In genomic region chr3:57981483-57982087, GRCh38 we compare ENCODE assay signal across 28 cellular contexts. TPM values are rescaled to one million over a fixed set of nuclear protein-coding genes. Genes with fewer than 3 reads are reported as not detected.
DNase-seq lines count a peak whose midpoint lies in the region; ATAC-seq, FAIRE-seq and TF ChIP-seq lines count a peak whose summit lies in the region.
"Had no signal": no experiment of that assay in that cellular context is flagged by ENCODE, and none has a peak within 500 bp of the region (broad histone marks: within the 10 kb centered on the region; RNA-seq: fewer than 3 reads in every experiment).

No MANE protein-coding gene starts in this region.

- ATAC-seq in HepG2 (no peak), right lobe of liver (no peak), upper lobe of left lung (ENCODE audit: low FRiP score in 2 of 2) (no peak), GM18909 (IDR thresholded peaks at IDR 0.05; ENCODE audit: poor library complexity, unreplicated experiment) (no peak)
- ATAC-seq: activated T-helper 17 cell treated with anti-CD3 and anti-CD28 coated beads, Interleukin-2, amount 50 U/mL, for 72 hours; natural killer cell had no signal

- H3K4me3 ChIP-seq in HepG2 (replicated peaks in 1 of 3; ENCODE audit: insufficient read depth in 1 of 3, low read depth in 2 of 3, low read length in 3 of 3) (no peak overlapping the region), right lobe of liver (no peak overlapping the region), upper lobe of left lung (no peak overlapping the region)
- H3K4me3 ChIP-seq: dorsolateral prefrontal cortex, left ventricle myocardium inferior, SJSA1, thoracic aorta had no signal

- no peak for FAIRE-seq in HepG2 (lab: Jason Lieb, UNC)
- FAIRE-seq: islet of Langerhans had no signal

- H3K9ac ChIP-seq in HepG2 (ENCODE audit: insufficient read depth, low read depth, low read length) = no peak overlapping the region

- BruUV-seq in HepG2 (replicated peaks; lab: Mats Ljungman, UMichigan) = no TSS peak

- in situ Hi-C loops in HepG2 (cut with HindIII; ENCODE audit: extremely low pct_ligation_motif_present, low pct_unique_long_range_greater_than_20kb) = no loop called here

- TF ChIP-seq RAD21 in HepG2 (CRISPR knock-in tag; IDR thresholded peaks at IDR 0.05) = no peak

- H3K9me3 ChIP-seq in HepG2 (ENCODE audit: low read length) (no peaks in the 10 kb centered on the region), right lobe of liver (no peaks in the 10 kb centered on the region), upper lobe of left lung (no peaks in the 10 kb centered on the region)
- H3K9me3 ChIP-seq: left ventricle myocardium inferior, SJSA1, thoracic aorta had no signal

- H2AFZ ChIP-seq in HepG2 (ENCODE audit: low read length) = no peak overlapping the region

- no peaks in the 10 kb centered on the region for H3K36me3 ChIP-seq in HepG2 (replicated peaks in 1 of 2; ENCODE audit: control insufficient read depth in 1 of 2, insufficient read depth in 2 of 2, low read length in 2 of 2)
- H3K36me3 ChIP-seq in right lobe of liver = no peaks in the 10 kb centered on the region
- H3K36me3 ChIP-seq in upper lobe of left lung = no peaks in the 10 kb centered on the region
- H3K36me3 ChIP-seq: left ventricle myocardium inferior, SJSA1, thoracic aorta, WERI-Rb-1 had no signal

- H3K27ac ChIP-seq in HepG2 (ENCODE audit: extremely low read length, insufficient read depth, low read length) = no peak overlapping the region
- no peak overlapping the region for H3K27ac ChIP-seq in right lobe of liver
- H3K27ac ChIP-seq in upper lobe of left lung = no peak overlapping the region
- H3K27ac ChIP-seq: dorsolateral prefrontal cortex, left ventricle myocardium inferior, SJSA1, thoracic aorta, WERI-Rb-1 had no signal

- DNase-seq in HepG2 (ENCODE audit: low spot score) = no peak
- no peak for DNase-seq in right lobe of liver
- DNase-seq in NOMO-1 treated with DMSO at 0.1 percent for 48 hours (lab: John Stamatoyannopoulos, UW; ENCODE audit: unreplicated experiment) = peak; percentile 45
- no peak for DNase-seq in activated T-helper 2 cell treated with anti-CD3 and anti-CD28 coated beads, Interferon-gamma antibody, Interleukin-2, Interleukin-4, amounts not matched to agents 10 μg/mL and 5 μg/mL and 100 μg/mL, durations not matched to agents 14 hours and 24 hours and 36 hours (ENCODE audit: low spot score)
- peak; percentile 22 to 52 for DNase-seq in upper lobe of left lung
- no peak for DNase-seq in activated CD4-positive, CD25-positive, alpha-beta regulatory T cell (lab: John Stamatoyannopoulos, UW)
- DNase-seq in activated CD8-positive, alpha-beta memory T cell treated with anti-CD3 and anti-CD28 coated beads, Interleukin-2, amount 50 U/mL, for 4 hours = no peak
- DNase-seq: ACHN; activated CD4-positive, alpha-beta T cell treated with anti-CD3 and anti-CD28 coated beads, Interleukin-2, amount 10 ng/mL, durations not matched to agents 7 days and 5 days; DMS79 treated with DMSO at 0.1 percent for 48 hours; dorsolateral prefrontal cortex; left ventricle myocardium inferior; midbrain; natural killer cell; NCI-H2029; NCI-H2227 treated with DMSO at 0.1 percent for 48 hours; NCI-H748 treated with DMSO at 0.1 percent for 48 hours; stimulated activated CD4-positive, alpha-beta T cell treated with anti-CD3 and anti-CD28 coated beads, Interleukin-4, amount 100 ng/mL, for 24 hours; stimulated activated naive CD4-positive, alpha-beta T cell treated with Interleukin-2 at 50 U/mL for 16 hours; WERI-Rb-1 had no signal

- POLR2A ChIA-PET in HepG2 (lab: Yijun Ruan, JAX) = no interaction called here

- H3K4me2 ChIP-seq in HepG2 (ENCODE audit: low read depth, low read length) = peak overlapping the region; percentile 25

- H3K36me3 Mint-ChIP-seq in activated T-helper 2 cell treated with anti-CD3 and anti-CD28 coated beads, Interferon-gamma antibody, Interleukin-2, Interleukin-4, amounts not matched to agents 10 μg/mL and 5 μg/mL and 100 μg/mL, durations not matched to agents 14 hours and 24 hours and 36 hours (ENCODE audit: low read depth) = peaks cover 3% of the 10 kb centered on the region
- H3K36me3 Mint-ChIP-seq: activated naive CD8-positive, alpha-beta T cell; natural killer cell had no signal

- intact Hi-C loops in HepG2 (cut with micrococcal nuclease; ENCODE audit: unreplicated experiment) = no loop called here
- intact Hi-C loops in right lobe of liver (cut with DNase I) = no loop called here
- intact Hi-C loops in activated T-helper 2 cell treated with anti-CD3 and anti-CD28 coated beads, Interferon-gamma antibody, Interleukin-2, Interleukin-4, amounts not matched to agents 10 μg/mL and 5 μg/mL and 100 μg/mL, durations not matched to agents 14 hours and 24 hours and 36 hours (cut with micrococcal nuclease) = loop anchor here (2.0 to 5.0 kb wide), 2 partner anchors 27 to 224 kb away; partner anchors contain the start of genes FLNB and SLMAP

- H3K4me1 Mint-ChIP-seq in activated T-helper 2 cell treated with anti-CD3 and anti-CD28 coated beads, Interferon-gamma antibody, Interleukin-2, Interleukin-4, amounts not matched to agents 10 μg/mL and 5 μg/mL and 100 μg/mL, durations not matched to agents 14 hours and 24 hours and 36 hours (ENCODE audit: low read depth) = peaks cover 23% of the 10 kb centered on the region

- TF ChIP-seq EP300 in HepG2 (IDR thresholded peaks at IDR 0.05; ENCODE audit: low read depth in 2 of 2, low read length in 2 of 2) (no peak), HepG2 (CRISPR knock-in tag; IDR thresholded peaks at IDR 0.05; ENCODE audit: borderline replicate concordance) (no peak), upper lobe of left lung (IDR thresholded peaks at IDR 0.05) (no peak)

- H3K79me2 ChIP-seq in HepG2 (ENCODE audit: insufficient read depth, low read length) = no peaks in the 10 kb centered on the region

- TF ChIP-seq CTCF in HepG2 (CRISPR knock-in tag; IDR thresholded peaks at IDR 0.05) (no peak), right lobe of liver (IDR thresholded peaks at IDR 0.05) (no peak), upper lobe of left lung (IDR thresholded peaks at IDR 0.05) (no peak)

- H3K27me3 Mint-ChIP-seq in activated T-helper 2 cell treated with anti-CD3 and anti-CD28 coated beads, Interferon-gamma antibody, Interleukin-2, Interleukin-4, amounts not matched to agents 10 μg/mL and 5 μg/mL and 100 μg/mL, durations not matched to agents 14 hours and 24 hours and 36 hours (ENCODE audit: low read depth) = no peaks in the 10 kb centered on the region
- H3K27me3 Mint-ChIP-seq: activated CD4-positive, alpha-beta T cell treated with anti-CD3 and anti-CD28 coated beads, Interleukin-2, amount 10 ng/mL, durations not matched to agents 7 days and 5 days; activated naive CD8-positive, alpha-beta T cell; activated T-helper 17 cell treated with anti-CD3 and anti-CD28 coated beads, Interleukin-2, amount 50 U/mL, for 72 hours; central memory CD8-positive, alpha-beta T cell had no signal

- H3K4me1 ChIP-seq in HepG2 (ENCODE audit: insufficient read depth, low read length) (peaks cover 77% of the 10 kb centered on the region), right lobe of liver (peaks cover 0 to 13% (median 3%) of the 10 kb centered on the region in 4 donors), upper lobe of left lung (peaks cover 19 to 24% (median 22%) of the 10 kb centered on the region in 4 donors)

- no peaks in the 10 kb centered on the region for H3K27me3 ChIP-seq in HepG2 (ENCODE audit: control insufficient read depth in 1 of 2, insufficient read depth in 2 of 2, low read length in 2 of 2)
- no peaks in the 10 kb centered on the region for H3K27me3 ChIP-seq in right lobe of liver
- H3K27me3 ChIP-seq in upper lobe of left lung = no peaks in the 10 kb centered on the region
- H3K27me3 ChIP-seq: dorsolateral prefrontal cortex, SJSA1 had no signal

- TF ChIP-seq POLR2A in HepG2 (IDR thresholded peaks at IDR 0.05; ENCODE audit: insufficient read depth in 1 of 2, low read depth in 2 of 2, low read length in 2 of 2) (no peak), right lobe of liver (IDR thresholded peaks at IDR 0.05) (no peak), upper lobe of left lung (IDR thresholded peaks at IDR 0.05) (no peak)

- no peaks in the 10 kb centered on the region for H3K9me3 Mint-ChIP-seq in activated T-helper 2 cell treated with anti-CD3 and anti-CD28 coated beads, Interferon-gamma antibody, Interleukin-2, Interleukin-4, amounts not matched to agents 10 μg/mL and 5 μg/mL and 100 μg/mL, durations not matched to agents 14 hours and 24 hours and 36 hours
- H3K9me3 Mint-ChIP-seq: activated CD4-positive, alpha-beta T cell treated with anti-CD3 and anti-CD28 coated beads, Interleukin-2, amount 10 ng/mL, durations not matched to agents 7 days and 5 days; activated T-helper 17 cell treated with anti-CD3 and anti-CD28 coated beads, Interleukin-2, amount 50 U/mL, for 72 hours; central memory CD8-positive, alpha-beta T cell; natural killer cell; T-helper 1 cell treated with Interleukin-12 subunit alpha and Interleukin-12 subunit beta and Interleukin-4 antibody, amounts not matched to agents 30 μg/mL and 1 μg/mL, for 36 hours had no signal

- WGBS in HepG2 (ENCODE audit: low lambda C conversion rate) = 78% methylated on average over 4 of the region's 10 CpGs
- WGBS in right lobe of liver (ENCODE audit: insufficient coverage, low coverage, low lambda C conversion rate, missing lambda C conversion rate) = 53% methylated on average over 3 of the region's 10 CpGs
- 72 to 74% methylated on average over 10 of the region's 10 CpGs for WGBS in upper lobe of left lung, 2 donors

- CTCF ChIA-PET in HepG2 (lab: Yijun Ruan, JAX; ENCODE audit: low intra/inter-chr PET ratio, low total read pairs) = no interaction called here

- no peaks in the 10 kb centered on the region for H4K20me1 ChIP-seq in HepG2 (ENCODE audit: insufficient read depth, low read length)

- no peak overlapping the region for H3K4me3 Mint-ChIP-seq in activated T-helper 2 cell treated with anti-CD3 and anti-CD28 coated beads, Interferon-gamma antibody, Interleukin-2, Interleukin-4, amounts not matched to agents 10 μg/mL and 5 μg/mL and 100 μg/mL, durations not matched to agents 14 hours and 24 hours and 36 hours (ENCODE audit: low read depth)
- H3K4me3 Mint-ChIP-seq: activated CD4-positive, alpha-beta T cell treated with anti-CD3 and anti-CD28 coated beads, Interleukin-2, amount 10 ng/mL, durations not matched to agents 7 days and 5 days; activated naive CD8-positive, alpha-beta T cell; activated T-helper 17 cell treated with anti-CD3 and anti-CD28 coated beads, Interleukin-2, amount 50 U/mL, for 72 hours; central memory CD8-positive, alpha-beta T cell; natural killer cell; T-helper 1 cell treated with Interleukin-12 subunit alpha and Interleukin-12 subunit beta and Interleukin-4 antibody, amounts not matched to agents 30 μg/mL and 1 μg/mL, for 36 hours had no signal

- H3K27ac Mint-ChIP-seq in activated T-helper 2 cell treated with anti-CD3 and anti-CD28 coated beads, Interferon-gamma antibody, Interleukin-2, Interleukin-4, amounts not matched to agents 10 μg/mL and 5 μg/mL and 100 μg/mL, durations not matched to agents 14 hours and 24 hours and 36 hours = peak overlapping the region; percentile 22
- H3K27ac Mint-ChIP-seq: activated naive CD8-positive, alpha-beta T cell; T-helper 1 cell treated with Interleukin-12 subunit alpha and Interleukin-12 subunit beta and Interleukin-4 antibody, amounts not matched to agents 30 μg/mL and 1 μg/mL, for 36 hours had no signal

RNA-seq across cellular contexts. Expression of gene FLNB, which starts 26.6 kb away (rescaled TPM):
- total RNA-seq in HepG2 (2016; rRNA removed; fragmentation: Illumina TruSeq; extraction: Trizol) = 48.8 and 130 TPM in 2 replicates
- 13.1 and 13.3 TPM in 2 replicates for total RNA-seq in HepG2 (2016; cell fraction: cytosol; rRNA removed; fragmentation: Illumina TruSeq; extraction: Trizol; ENCODE audit: low read depth)
- total RNA-seq in HepG2 (2016; cell fraction: insoluble cytoplasmic fraction; rRNA removed; fragmentation: Illumina TruSeq; extraction: Trizol) = 39.2 and 136 TPM in 2 replicates
- total RNA-seq in HepG2 (2016; cell fraction: membrane; rRNA removed; fragmentation: Illumina TruSeq; extraction: Trizol) = 18.9 and 22.5 TPM in 2 replicates
- total RNA-seq in HepG2 (2016; cell fraction: nucleus; rRNA removed; fragmentation: Illumina TruSeq; extraction: Trizol) = 211 and 228 TPM in 2 replicates
- 106 and 126 TPM in 2 replicates for polyA plus RNA-seq in HepG2 (2011; rRNA removed)
- polyA plus RNA-seq in HepG2 (2011; cell fraction: cytosol; rRNA removed) = 92.4 and 98.4 TPM in 2 replicates
- polyA plus RNA-seq in HepG2 (2011; cell fraction: nucleus; rRNA removed) = 739 and 796 TPM in 2 replicates
- 198 and 216 TPM in 2 replicates for polyA plus RNA-seq in HepG2 (2012)
- 8.9 and 9.6 TPM in 2 replicates for polyA plus RNA-seq in HepG2 (2016; cell fraction: cytosol; fragmentation: Illumina TruSeq; extraction: Trizol; ENCODE audit: low read depth)
- 41.9 and 44.7 TPM in 2 replicates for polyA plus RNA-seq in HepG2 (2016; cell fraction: insoluble cytoplasmic fraction; fragmentation: Illumina TruSeq; extraction: Trizol; ENCODE audit: low read depth)
- 15.4 and 16.3 TPM in 2 replicates for polyA plus RNA-seq in HepG2 (2016; cell fraction: membrane; fragmentation: Illumina TruSeq; extraction: Trizol; ENCODE audit: low read depth)
- 270 and 279 TPM in 2 replicates for polyA plus RNA-seq in HepG2 (2016; cell fraction: nucleus; fragmentation: Illumina TruSeq; extraction: Trizol; ENCODE audit: insufficient read depth, low read depth)
- polyA minus RNA-seq in HepG2 (2011; rRNA and poly(A)+ RNA removed; ENCODE audit: low replicate concordance) = 277 and 558 TPM in 2 replicates
- polyA minus RNA-seq in HepG2 (2011; cell fraction: cytosol; rRNA and poly(A)+ RNA removed) = 259 and 274 TPM in 2 replicates
- polyA minus RNA-seq in HepG2 (2011; cell fraction: nucleus; rRNA and poly(A)+ RNA removed) = 831 and 1,056 TPM in 2 replicates
- total RNA-seq in right lobe of liver = 100 to 1,000 TPM in 2 of 6 experiments, 10 to 100 TPM in 4; 48.4 to 109 (median 97.8) TPM
- 34.8 and 35.6 TPM in 2 replicates for total RNA-seq in activated T-helper 2 cell treated with anti-CD3 and anti-CD28 coated beads, Interferon-gamma antibody, Interleukin-2, Interleukin-4, amounts not matched to agents 10 μg/mL and 5 μg/mL and 100 μg/mL, durations not matched to agents 14 hours and 24 hours and 36 hours
- total RNA-seq in upper lobe of left lung = 100 to 1,000 TPM; 101 to 193 (median 127) TPM

Comparison
In these comparisons a context has a peak if more than half of its experiments do, and no peak if none do; other contexts are left out.
1. DNase-seq: peak in NOMO-1 treated with DMSO at 0.1 percent for 48 hours (single experiment) and upper lobe of left lung (2 of 2); none in HepG2 (single experiment), right lobe of liver (0 of 3), activated T-helper 2 cell treated with anti-CD3 and anti-CD28 coated beads, Interferon-gamma antibody, Interleukin-2, Interleukin-4, amounts not matched to agents 10 μg/mL and 5 μg/mL and 100 μg/mL, durations not matched to agents 14 hours and 24 hours and 36 hours (single experiment), activated CD4-positive, CD25-positive, alpha-beta regulatory T cell (0 of 4) and activated CD8-positive, alpha-beta memory T cell treated with anti-CD3 and anti-CD28 coated beads, Interleukin-2, amount 50 U/mL, for 4 hours (single experiment).